In genomic region chr22:36358533-36359171, GRCh38 we compare ENCODE assay signal across 10 cellular contexts. TPM values are rescaled to one million over a fixed set of nuclear protein-coding genes. Genes with fewer than 3 reads are reported as not detected.
DNase-seq lines count a peak whose midpoint lies in the region; ATAC-seq and TF ChIP-seq lines count a peak whose summit lies in the region.
"Had no signal": no experiment of that assay in that cellular context is flagged by ENCODE, and none has a peak within 500 bp of the region (broad histone marks: within the 10 kb centered on the region; RNA-seq: fewer than 3 reads in every experiment).

No MANE protein-coding gene starts in this region.

- TF ChIP-seq CTCF in heart left ventricle (IDR thresholded peaks at IDR 0.05), result no peak
- TF ChIP-seq CTCF in mammary epithelial cell (conservative IDR thresholded peaks at IDR 0.05 in 1 of 2, IDR thresholded peaks at IDR 0.05 in 1 of 2; ENCODE audit: extremely low read depth in 1 of 2, insufficient read depth in 1 of 2, low read depth in 1 of 2, low read length in 2 of 2), result no peak

- H3K4me3 ChIP-seq in heart left ventricle, result no peak overlapping the region
- H3K4me3 ChIP-seq in mammary epithelial cell (replicated peaks in 1 of 3; ENCODE audit: insufficient read depth in 1 of 3, low read depth in 2 of 3, low read length in 3 of 3), result no peak overlapping the region
- H3K4me3 ChIP-seq in muscle layer of duodenum (ENCODE audit: low read depth in 1 of 2, low read length in 2 of 2), result no peak overlapping the region

- no TSS peak for BruUV-seq in mammary epithelial cell (replicated peaks; lab: Mats Ljungman, UMichigan)

- CTCF ChIA-PET in mammary epithelial cell (lab: Charles Lee; ENCODE audit: low non-redundant PET), result interaction anchor here (0.6 kb wide), 1 partner anchor 27 kb away, joined by 3 read pairs; no protein-coding TSS in a partner anchor

- dilution Hi-C loops in mammary epithelial cell (cut with HindIII; ENCODE audit: low sequenced_read_pairs), result no loop called here

- DNase-seq in heart left ventricle (peak in 1 of 5 donors; percentile 61), cardiac septum (ENCODE audit: low spot score) (no peak), mammary epithelial cell (no peak), AG08396 (ENCODE audit: low spot score) (no peak), NCI-H345 treated with DMSO at 0.1 percent for 48 hours (lab: John Stamatoyannopoulos, UW; ENCODE audit: unreplicated experiment) (no peak), NK-92 (lab: John Stamatoyannopoulos, UW; ENCODE audit: unreplicated experiment) (no peak)
- DNase-seq: DMS153, NCI-H187 treated with DMSO at 0.1 percent for 48 hours had no signal

- H3K9me3 ChIP-seq in heart left ventricle (no peaks in the 10 kb centered on the region), mammary epithelial cell (replicated peaks; ENCODE audit: insufficient read depth, low read length) (no peaks in the 10 kb centered on the region), muscle layer of duodenum (ENCODE audit: control insufficient read depth in 1 of 2, low read length in 2 of 2) (no peaks in the 10 kb centered on the region)

- peaks cover 50% of the 10 kb centered on the region for H4K20me1 ChIP-seq in mammary epithelial cell (ENCODE audit: insufficient read depth, low read length)

- no peak overlapping the region for H2AFZ ChIP-seq in mammary epithelial cell (ENCODE audit: low read depth, low read length)

- H3K4me2 ChIP-seq in mammary epithelial cell (ENCODE audit: insufficient read depth, low read depth, low read length), result no peak overlapping the region

- no peak overlapping the region for H3K9ac ChIP-seq in mammary epithelial cell (ENCODE audit: insufficient read depth, low read length)

- WGBS in heart left ventricle, 4 donors, result 68 to 75% (median 72%) methylated on average over 7 of the region's 7 CpGs
- 46% methylated on average over 7 of the region's 7 CpGs for WGBS in mammary epithelial cell (ENCODE audit: low coverage, missing lambda C conversion rate)

- H3K4me1 ChIP-seq in heart left ventricle (peaks cover 53 to 98% (median 94%) of the 10 kb centered on the region in 12 donors), mammary epithelial cell (ENCODE audit: insufficient read depth, low read length) (peaks cover 90% of the 10 kb centered on the region), muscle layer of duodenum (ENCODE audit: control insufficient read depth in 1 of 2, insufficient read depth in 2 of 2, low read length in 2 of 2) (peaks cover 45 to 90% of the 10 kb centered on the region in 2 donors)

- H3K27ac ChIP-seq in heart left ventricle (peak overlapping the region; percentile 20 to 99 (median 88)), mammary epithelial cell (ENCODE audit: insufficient read depth, low read depth, low read length) (peak overlapping the region; percentile 29), muscle layer of duodenum (ENCODE audit: low read length) (peak overlapping the region; percentile 71)

- ATAC-seq in heart left ventricle, result peak in 3 of 4 donors; percentile 11 to 45 (median 44)
- no peak for ATAC-seq in GM18498 (IDR thresholded peaks at IDR 0.05; ENCODE audit: unreplicated experiment)

- no peaks in the 10 kb centered on the region for H3K27me3 ChIP-seq in heart left ventricle
- no peaks in the 10 kb centered on the region for H3K27me3 ChIP-seq in mammary epithelial cell (ENCODE audit: insufficient read depth, low read length)
- no peaks in the 10 kb centered on the region for H3K27me3 ChIP-seq in muscle layer of duodenum (ENCODE audit: low read depth, low read length)

- in situ Hi-C loops in mammary epithelial cell (cut with MboI; ENCODE audit: low sequenced_read_pairs in 2 of 2), result no loop called here

- TF ChIP-seq POLR2A in heart left ventricle (IDR thresholded peaks at IDR 0.05), result no peak

- intact Hi-C loops in heart left ventricle (cut with DNase I), result loop anchor here in 1 of 10 donors (2.0 kb wide), 1 partner anchor 28 kb away; the partner anchor contains the start of gene MYH9
- intact Hi-C loops in cardiac septum (cut with DNase I), result no loop called here
- intact Hi-C loops in mammary epithelial cell (cut with micrococcal nuclease), result no loop called here

- peaks cover 0 to 34% (median 5%) of the 10 kb centered on the region in 9 donors for H3K36me3 ChIP-seq in heart left ventricle
- peaks cover 16% of the 10 kb centered on the region for H3K36me3 ChIP-seq in mammary epithelial cell (ENCODE audit: insufficient read depth, low read length)
- H3K36me3 ChIP-seq in muscle layer of duodenum (ENCODE audit: control insufficient read depth in 1 of 2, insufficient read depth in 2 of 2, low read length in 2 of 2), result no peaks in the 10 kb centered on the region

- peaks cover 99% of the 10 kb centered on the region for H3K79me2 ChIP-seq in mammary epithelial cell (ENCODE audit: insufficient read depth, low read length)

RNA-seq across cellular contexts. Expression of gene MYH9, which starts 29.1 kb away (rescaled TPM):
- total RNA-seq in heart left ventricle, result 100 to 1,000 TPM; 126 to 482 (median 238) TPM
- 100 to 1,000 TPM; 109 to 407 TPM for polyA plus RNA-seq in heart left ventricle
- total RNA-seq in cardiac septum, result 282 TPM
- total RNA-seq in mammary epithelial cell, result 1,000 to 10,000 TPM; 1,183 to 1,246 TPM
- polyA plus RNA-seq in mammary epithelial cell, result 295 TPM
- 996 TPM for polyA minus RNA-seq in mammary epithelial cell

Comparison
In these comparisons a context has a peak if more than half of its experiments do, and no peak if none do; other contexts are left out.
1. H3K27ac ChIP-seq: peak in every context shown above with its lines; median percentile 88 in heart left ventricle; 71 in muscle layer of duodenum; 29 in mammary epithelial cell.